ENCODE assay signal across 1 cellular context in the genomic region with DNA sequence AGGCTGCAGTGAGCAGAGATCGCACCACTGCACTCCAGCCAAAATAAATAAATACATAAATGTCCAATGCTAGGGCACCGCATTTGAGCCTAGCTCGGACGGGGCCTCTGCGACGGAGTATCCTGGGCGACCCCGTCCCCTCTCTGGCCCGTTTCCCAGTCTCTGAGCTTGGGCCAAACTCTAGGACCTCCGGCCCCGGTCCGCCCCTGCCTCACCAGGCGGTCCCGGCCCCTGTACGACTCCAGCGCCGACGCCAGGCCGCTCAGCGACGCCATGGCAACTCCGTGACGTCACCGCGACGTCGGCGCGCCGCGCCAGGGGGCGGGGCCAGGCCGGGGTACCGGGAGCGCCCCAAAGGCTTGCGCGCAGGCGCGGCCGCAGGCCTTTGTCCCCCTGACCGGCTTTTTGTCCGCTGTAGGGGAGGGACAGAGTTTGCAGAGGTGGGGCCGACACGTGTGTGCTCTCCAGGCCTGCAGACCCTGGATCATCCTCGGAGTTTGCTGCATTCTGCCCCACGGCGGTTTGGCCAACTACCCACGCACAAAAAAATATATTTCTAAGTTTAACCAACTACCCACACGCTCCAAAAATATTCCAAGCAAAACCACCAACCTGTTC.
A peak's percentile ranks its signal among the peaks of the same experiment; 100 is the strongest.
TF ChIP-seq lines count a peak whose summit lies in the region.

PEX11G (minus strand) TSS at position 300 of the 618 bp plus-strand sequence; CDS start at position 275, 25 bp downstream.

TF ChIP-seq in SK-N-SH, 30 proteins besides CTCF, POLR2A, EP300 and RAD21 (continued from another document):
- TF ChIP-seq, protein P1, sequence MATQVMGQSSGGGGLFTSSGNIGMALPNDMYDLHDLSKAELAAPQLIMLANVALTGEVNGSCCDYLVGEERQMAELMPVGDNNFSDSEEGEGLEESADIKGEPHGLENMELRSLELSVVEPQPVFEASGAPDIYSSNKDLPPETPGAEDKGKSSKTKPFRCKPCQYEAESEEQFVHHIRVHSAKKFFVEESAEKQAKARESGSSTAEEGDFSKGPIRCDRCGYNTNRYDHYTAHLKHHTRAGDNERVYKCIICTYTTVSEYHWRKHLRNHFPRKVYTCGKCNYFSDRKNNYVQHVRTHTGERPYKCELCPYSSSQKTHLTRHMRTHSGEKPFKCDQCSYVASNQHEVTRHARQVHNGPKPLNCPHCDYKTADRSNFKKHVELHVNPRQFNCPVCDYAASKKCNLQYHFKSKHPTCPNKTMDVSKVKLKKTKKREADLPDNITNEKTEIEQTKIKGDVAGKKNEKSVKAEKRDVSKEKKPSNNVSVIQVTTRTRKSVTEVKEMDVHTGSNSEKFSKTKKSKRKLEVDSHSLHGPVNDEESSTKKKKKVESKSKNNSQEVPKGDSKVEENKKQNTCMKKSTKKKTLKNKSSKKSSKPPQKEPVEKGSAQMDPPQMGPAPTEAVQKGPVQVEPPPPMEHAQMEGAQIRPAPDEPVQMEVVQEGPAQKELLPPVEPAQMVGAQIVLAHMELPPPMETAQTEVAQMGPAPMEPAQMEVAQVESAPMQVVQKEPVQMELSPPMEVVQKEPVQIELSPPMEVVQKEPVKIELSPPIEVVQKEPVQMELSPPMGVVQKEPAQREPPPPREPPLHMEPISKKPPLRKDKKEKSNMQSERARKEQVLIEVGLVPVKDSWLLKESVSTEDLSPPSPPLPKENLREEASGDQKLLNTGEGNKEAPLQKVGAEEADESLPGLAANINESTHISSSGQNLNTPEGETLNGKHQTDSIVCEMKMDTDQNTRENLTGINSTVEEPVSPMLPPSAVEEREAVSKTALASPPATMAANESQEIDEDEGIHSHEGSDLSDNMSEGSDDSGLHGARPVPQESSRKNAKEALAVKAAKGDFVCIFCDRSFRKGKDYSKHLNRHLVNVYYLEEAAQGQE (IDR thresholded peaks at IDR 0.05; ENCODE audit: low read depth, low read length): no peak; the same call in 1 of the 2 replicates
- TF ChIP-seq FOXJ3 (CRISPR knock-in tag; IDR thresholded peaks at IDR 0.05): no peak
- peak; percentile 78 for TF ChIP-seq NRF1 (IDR thresholded peaks at IDR 0.05; ENCODE audit: low read depth, low read length)
- TF ChIP-seq, protein P2, sequence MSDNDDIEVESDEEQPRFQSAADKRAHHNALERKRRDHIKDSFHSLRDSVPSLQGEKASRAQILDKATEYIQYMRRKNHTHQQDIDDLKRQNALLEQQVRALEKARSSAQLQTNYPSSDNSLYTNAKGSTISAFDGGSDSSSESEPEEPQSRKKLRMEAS (IDR thresholded peaks at IDR 0.05; ENCODE audit: low read depth): 0 out of 2 replicates have a peak, but pooled peaks have one; percentile 42
- peak; percentile 85 for TF ChIP-seq POLR2AphosphoS5 (IDR thresholded peaks at IDR 0.05; ENCODE audit: low read depth, low read length)
- TF ChIP-seq CHD2 (IDR thresholded peaks at IDR 0.05; ENCODE audit: low read length, partially characterized antibody): peak; percentile 42
